Comparison of ENCODE assay signal across 20 cellular contexts in genomic region chr7:101673951-101674350, GRCh38. TPM values are rescaled to one million over a fixed set of nuclear protein-coding genes. Genes with fewer than 3 reads are reported as not detected.
"Had no signal": no experiment of that assay in that cellular context is flagged by ENCODE, and none has a peak within 500 bp of the region (broad histone marks: within the 10 kb centered on the region; RNA-seq: fewer than 3 reads in every experiment).

No MANE protein-coding gene starts in this region.

- H3K27ac ChIP-seq: body of pancreas, upper lobe of right lung had no signal

- H3K36me3 ChIP-seq: upper lobe of right lung had no signal

- H3K4me3 ChIP-seq: body of pancreas, upper lobe of right lung had no signal

- H3K27me3 ChIP-seq: body of pancreas, upper lobe of right lung had no signal

- H3K4me1 ChIP-seq: body of pancreas, upper lobe of right lung had no signal

- H3K9me3 ChIP-seq: body of pancreas, upper lobe of right lung had no signal

- ATAC-seq: activated CD4-positive, CD25-positive, alpha-beta regulatory T cell treated with anti-CD3 and anti-CD28 coated beads, Interleukin-2, amount 50 U/mL, for 24 hours; body of pancreas; right cardiac atrium; T-cell; upper lobe of right lung had no signal

- DNase-seq: activated CD4-positive, alpha-beta T cell treated with anti-CD3 and anti-CD28 coated beads, Interleukin-2, amount 50 U/mL, for 1 hour; activated CD8-positive, alpha-beta memory T cell treated with anti-CD3 and anti-CD28 coated beads for 24 hours; activated gamma-delta T cell treated with Interleukin-2 at 50 U/mL for 16 hours; amygdala; body of pancreas; dermis blood vessel endothelial cell; occipital lobe; small intestine; stimulated activated CD4-positive, alpha-beta T cell treated with anti-CD3 and anti-CD28 coated beads, Interleukin-4, amount 100 ng/mL, for 4 hours; stimulated activated CD8-positive, alpha-beta memory T cell treated with anti-CD3 and anti-CD28 coated beads, Interleukin-4, amount 100 ng/mL, for 48 hours; T-cell; T-helper 9 cell; upper lobe of right lung had no signal

RNA-seq across cellular contexts. Expression of gene MYL10, which starts 44.9 kb away (rescaled TPM):
- total RNA-seq: body of pancreas, dermis blood vessel endothelial cell, glomerular endothelial cell, lower leg skin, occipital lobe, progenitor cell of endocrine pancreas, right cardiac atrium, T-cell, temporal lobe, upper lobe of right lung had no signal
- polyA plus RNA-seq: esophagus, right cardiac atrium, small intestine had no signal
